Comparison of ENCODE assay signal across 18 cellular contexts in genomic region chr22:45154383-45154782, GRCh38. TPM values are rescaled to one million over a fixed set of nuclear protein-coding genes. Genes with fewer than 3 reads are reported as not detected.
DNase-seq lines count a peak whose midpoint lies in the region; ATAC-seq lines count a peak whose summit lies in the region.
"Had no signal": no experiment of that assay in that cellular context is flagged by ENCODE, and none has a peak within 500 bp of the region (broad histone marks: within the 10 kb centered on the region; RNA-seq: fewer than 3 reads in every experiment).

No MANE protein-coding gene starts in this region.

- DNase-seq in GM03348 (ENCODE audit: low spot score) (peak; percentile 44), RKO (ENCODE audit: low spot score) (peak; percentile 55), epithelial cell of prostate (ENCODE audit: low read depth, low spot score) (no peak), non-pigmented ciliary epithelial cell (ENCODE audit: low read depth) (peak; percentile 31), NK-92 (lab: John Stamatoyannopoulos, UW; ENCODE audit: unreplicated experiment) (no peak), T-cell (no peak)
- DNase-seq: activated CD8-positive, alpha-beta T cell treated with anti-CD3 and anti-CD28 coated beads for 36 hours; activated T-cell treated with anti-CD3 and anti-CD28 coated beads, Interleukin-2, amount 50 U/mL, for 72 hours; cerebellar nuclear complex; immature natural killer cell; MG63; NCI-H1694; WERI-Rb-1 had no signal

- peak overlapping the region; percentile 3 for H3K27ac ChIP-seq in epithelial cell of prostate
- H3K27ac ChIP-seq: BLaER1, WERI-Rb-1 had no signal

- ATAC-seq in GM19395 (IDR thresholded peaks at IDR 0.05; ENCODE audit: unreplicated experiment) (no peak), T-cell (replicated peaks in 1 of 4) (no peak), GM18907 (IDR thresholded peaks at IDR 0.05; ENCODE audit: unreplicated experiment) (no peak)
- ATAC-seq: activated CD8-positive, alpha-beta T cell treated with anti-CD3 and anti-CD28 coated beads for 36 hours; activated T-cell treated with anti-CD3 and anti-CD28 coated beads, Interleukin-2, amount 50 U/mL, for 72 hours; natural killer cell treated with Interleukin-12 subunit alpha and Interleukin-12 subunit beta and Interleukin-15 and Interleukin-18, amount 100 ng/mL, for 72 hours had no signal

- H3K27me3 Mint-ChIP-seq in T-cell = no peaks in the 10 kb centered on the region
- H3K27me3 Mint-ChIP-seq: activated CD8-positive, alpha-beta T cell treated with anti-CD3 and anti-CD28 coated beads for 36 hours; natural killer cell treated with Interleukin-12 subunit alpha and Interleukin-12 subunit beta and Interleukin-15 and Interleukin-18, amount 100 ng/mL, for 72 hours; progenitor cell of endocrine pancreas had no signal

- CTCF ChIA-PET in T-cell (lab: Charles Lee) = no interaction called here

- H3K4me1 Mint-ChIP-seq in T-cell = peaks cover 0 to 8% (median 7%) of the 10 kb centered on the region in 3 donors

- no peak overlapping the region for H3K27ac Mint-ChIP-seq in T-cell
- H3K27ac Mint-ChIP-seq: activated CD8-positive, alpha-beta T cell treated with anti-CD3 and anti-CD28 coated beads for 36 hours; activated T-cell treated with anti-CD3 and anti-CD28 coated beads, Interleukin-2, amount 50 U/mL, for 72 hours; natural killer cell treated with Interleukin-12 subunit alpha and Interleukin-12 subunit beta and Interleukin-15 and Interleukin-18, amount 100 ng/mL, for 72 hours; progenitor cell of endocrine pancreas had no signal

- no peaks in the 10 kb centered on the region for H3K9me3 Mint-ChIP-seq in T-cell
- H3K9me3 Mint-ChIP-seq: activated CD8-positive, alpha-beta T cell treated with anti-CD3 and anti-CD28 coated beads for 36 hours; activated T-cell treated with anti-CD3 and anti-CD28 coated beads, Interleukin-2, amount 50 U/mL, for 72 hours; immature natural killer cell; natural killer cell treated with Interleukin-12 subunit alpha and Interleukin-12 subunit beta and Interleukin-15 and Interleukin-18, amount 100 ng/mL, for 72 hours had no signal

- POLR2A ChIA-PET in T-cell (lab: Charles Lee) = no interaction called here

- peaks cover 39% of the 10 kb centered on the region for H3K36me3 Mint-ChIP-seq in T-cell

- no peak overlapping the region for H3K4me3 Mint-ChIP-seq in T-cell
- H3K4me3 Mint-ChIP-seq: activated CD8-positive, alpha-beta T cell treated with anti-CD3 and anti-CD28 coated beads for 36 hours; activated T-cell treated with anti-CD3 and anti-CD28 coated beads, Interleukin-2, amount 50 U/mL, for 72 hours; immature natural killer cell; natural killer cell treated with Interleukin-12 subunit alpha and Interleukin-12 subunit beta and Interleukin-15 and Interleukin-18, amount 100 ng/mL, for 72 hours had no signal

RNA-seq across cellular contexts. Expression of gene NUP50, which starts 9.3 kb away (rescaled TPM):
- 100 to 1,000 TPM in 4 of 5 donors, 10 to 100 TPM in 1; 97.0 to 151 (median 126) TPM for total RNA-seq in T-cell

Comparison
In these comparisons a context has a peak if more than half of its experiments do, and no peak if none do; other contexts are left out.
1. DNase-seq: peak in GM03348 (single experiment), RKO (single experiment) and non-pigmented ciliary epithelial cell (single experiment); none in epithelial cell of prostate (single experiment), NK-92 (single experiment) and T-cell (0 of 34).